ENCODE assay signal across 24 cellular contexts in the genomic region with DNA sequence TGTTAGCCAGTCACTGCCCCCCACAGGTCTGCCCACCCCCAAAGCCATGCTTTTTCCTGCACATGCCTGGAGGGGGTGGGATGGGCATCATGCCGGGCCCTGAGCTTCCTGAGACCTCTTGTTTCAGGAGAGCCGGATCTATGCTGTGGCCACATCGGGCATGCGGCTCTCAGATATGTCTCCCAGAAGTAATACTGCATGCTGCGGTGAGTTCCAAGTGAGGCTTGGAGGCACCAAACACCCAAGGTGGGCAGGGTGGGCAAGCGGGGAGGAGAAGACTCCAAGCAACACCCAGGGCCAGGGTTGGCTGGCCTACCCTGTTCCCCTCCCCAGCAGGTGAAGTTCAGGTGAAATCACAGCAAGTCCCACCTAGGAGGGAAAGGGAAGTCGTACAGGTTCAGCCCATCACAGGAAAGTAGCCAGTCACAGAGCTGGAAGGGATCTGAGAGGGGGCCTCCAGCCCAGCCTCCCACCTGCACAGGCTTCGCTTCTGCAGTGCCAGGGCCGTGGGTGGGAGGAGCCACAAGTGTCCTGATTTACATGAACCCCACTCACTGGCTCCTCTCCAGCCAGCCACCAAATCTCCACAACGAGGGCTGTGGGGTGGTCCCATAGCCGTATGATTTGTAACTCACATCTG. TPM values are rescaled to one million over a fixed set of nuclear protein-coding genes. Genes with fewer than 3 reads are reported as not detected.
DNase-seq lines count a peak whose midpoint lies in the region; ATAC-seq and TF ChIP-seq lines count a peak whose summit lies in the region.
"Had no signal": no experiment of that assay in that cellular context is flagged by ENCODE, and none has a peak within 500 bp of the region (broad histone marks: within the 10 kb centered on the region; RNA-seq: fewer than 3 reads in every experiment).

No MANE protein-coding gene starts in this region.

- no peaks in the 10 kb centered on the region for H3K9me2 ChIP-seq in GM23338 (ENCODE audit: insufficient read depth)

- no peaks in the 10 kb centered on the region for H3K79me1 ChIP-seq in neuronal stem cell (ENCODE audit: low read depth, low read length)

- H3K18ac ChIP-seq in neuronal stem cell (ENCODE audit: low read length), result no peak overlapping the region

- no peak overlapping the region for H2AK5ac ChIP-seq in neuronal stem cell (ENCODE audit: low read depth, low read length)

- H3K27ac Mint-ChIP-seq in GM23338, result no peak overlapping the region
- H3K27ac Mint-ChIP-seq: CD4-positive, alpha-beta T cell; naive thymus-derived CD4-positive, alpha-beta T cell; T-helper 1 cell treated with Interleukin-12 subunit alpha and Interleukin-12 subunit beta and Interleukin-4 antibody, amounts not matched to agents 30 μg/mL and 1 μg/mL, for 36 hours had no signal

- no peak overlapping the region for H4K91ac ChIP-seq in neuronal stem cell (ENCODE audit: low read depth, low read length, poor library complexity)

- peak overlapping the region; percentile 49 for H2BK120ac ChIP-seq in neuronal stem cell (ENCODE audit: low read depth, low read length)

- H3K4me1 ChIP-seq in GM23338 (ENCODE audit: insufficient read depth) (no peaks in the 10 kb centered on the region), neuronal stem cell (ENCODE audit: control insufficient read depth in 2 of 2, insufficient read depth in 1 of 2, low read depth in 1 of 2, low read length in 2 of 2) (peaks cover 0 to 7% of the 10 kb centered on the region in 2 donors)

- ATAC-seq in GM23338, result peak; percentile 76
- ATAC-seq in HG02571 (IDR thresholded peaks at IDR 0.05; ENCODE audit: unreplicated experiment), result no peak
- ATAC-seq: naive thymus-derived CD4-positive, alpha-beta T cell; PC-3; right cardiac atrium had no signal

- H3K36me3 ChIP-seq in GM23338 (ENCODE audit: insufficient read depth), result no peaks in the 10 kb centered on the region
- no peaks in the 10 kb centered on the region for H3K36me3 ChIP-seq in neuronal stem cell (replicated peaks in 1 of 2; ENCODE audit: control insufficient read depth in 2 of 2, insufficient read depth in 2 of 2, low read length in 2 of 2)
- H3K36me3 ChIP-seq: ovary, SJCRH30 had no signal

- no peak overlapping the region for H2BK5ac ChIP-seq in neuronal stem cell (ENCODE audit: low read length)

- H3K4me2 ChIP-seq in GM23338 (no peak overlapping the region), neuronal stem cell (ENCODE audit: insufficient read depth, low read length, poor library complexity, severe bottlenecking) (no peak overlapping the region)

- H3K14ac ChIP-seq in neuronal stem cell (ENCODE audit: low read length), result no peak overlapping the region

- H3K79me2 ChIP-seq in GM23338 (replicated peaks; ENCODE audit: insufficient read depth), result no peaks in the 10 kb centered on the region

- no peaks in the 10 kb centered on the region for H3K9me3 ChIP-seq in neuronal stem cell (replicated peaks in 1 of 2; ENCODE audit: control insufficient read depth in 2 of 2, insufficient read depth in 1 of 2, low read depth in 1 of 2, low read length in 2 of 2)
- H3K9me3 ChIP-seq: ovary, SJCRH30 had no signal

- H3K4ac ChIP-seq in neuronal stem cell (ENCODE audit: low read length), result no peak overlapping the region

- DNase-seq in GM23338 (ENCODE audit: low spot score), result peak; percentile 23
- peak; percentile 24 for DNase-seq in NB4 (ENCODE audit: low read depth)
- no peak for DNase-seq in caudate nucleus (lab: John Stamatoyannopoulos, UW)
- no peak for DNase-seq in neuronal stem cell (ENCODE audit: low spot score)
- DNase-seq in inferior parietal cortex (ENCODE audit: extremely low spot score), result no peak
- no peak for DNase-seq in HK-2 (ENCODE audit: unreplicated experiment)
- DNase-seq: activated CD4-positive, alpha-beta T cell treated with anti-CD3 and anti-CD28 coated beads, Interleukin-2, amount 50 U/mL, for 48 hours; activated gamma-delta T cell; CD4-positive, alpha-beta T cell; foreskin melanocyte; hippocampal formation; Kasumi-1; mesendoderm; naive thymus-derived CD4-positive, alpha-beta T cell; NCI-H1105 treated with DMSO at 0.1 percent for 48 hours; NCI-H2081 treated with DMSO at 0.1 percent for 48 hours; NCI-H774; ovary; PC-3; right cardiac atrium; stimulated activated CD4-positive, alpha-beta T cell treated with anti-CD3 and anti-CD28 coated beads, Interleukin-15, amount 100 ng/mL, for 24 hours had no signal

- TF ChIP-seq CTCF in GM23338 (conservative IDR thresholded peaks at IDR 0.05; ENCODE audit: low read depth in 2 of 2), result no peak
- TF ChIP-seq CTCF in NB4 (IDR thresholded peaks at IDR 0.05; ENCODE audit: low read depth, low read length), result no peak

- peaks cover 18% of the 10 kb centered on the region for H3K4me1 Mint-ChIP-seq in GM23338

- H4K20me1 ChIP-seq in GM23338 (replicated peaks; ENCODE audit: insufficient read depth), result no peaks in the 10 kb centered on the region

- H3K27me3 ChIP-seq in GM23338 (ENCODE audit: insufficient read depth), result no peaks in the 10 kb centered on the region
- no peaks in the 10 kb centered on the region for H3K27me3 ChIP-seq in neuronal stem cell (ENCODE audit: control insufficient read depth in 3 of 3, insufficient read depth in 3 of 3, low read depth in 1 of 3, low read length in 3 of 3)
- H3K27me3 ChIP-seq: ovary, SJCRH30 had no signal

- no peaks in the 10 kb centered on the region for H3K27me3 Mint-ChIP-seq in GM23338 (ENCODE audit: insufficient read depth, low read depth, poor library complexity)
- H3K27me3 Mint-ChIP-seq: CD4-positive, alpha-beta T cell had no signal

- WGBS in neuronal stem cell (ENCODE audit: extremely low coverage in 2 of 2, insufficient read length in 2 of 2, insufficient replicate concordance in 1 of 2), 2 donors, result no CpG with 5 or more reads among the region's 11 CpGs

- H3F3A ChIP-seq in GM23338 (replicated peaks; ENCODE audit: low read depth), result no peaks in the 10 kb centered on the region

- H3K4me3 ChIP-seq in GM23338 (no peak overlapping the region), NB4 (ENCODE audit: low read depth, low read length) (no peak overlapping the region), neuronal stem cell (ENCODE audit: low read length in 2 of 2) (no peak overlapping the region)
- H3K4me3 ChIP-seq: ovary, SJCRH30 had no signal

- H4K8ac ChIP-seq in neuronal stem cell (ENCODE audit: low read depth, low read length), result no peak overlapping the region

- H3K27ac ChIP-seq in GM23338 (ENCODE audit: low read depth) (no peak overlapping the region), caudate nucleus (ENCODE audit: low read depth, low read length) (peak overlapping the region; percentile 29), neuronal stem cell (replicated peaks; ENCODE audit: low read length) (no peak overlapping the region)
- H3K27ac ChIP-seq: ovary, SJCRH30 had no signal

- no peak overlapping the region for H2AFZ ChIP-seq in GM23338
- H2AFZ ChIP-seq in neuronal stem cell (ENCODE audit: low read length), result no peak overlapping the region

- H3K9ac ChIP-seq in neuronal stem cell (ENCODE audit: low read depth, low read length, poor library complexity), result no peak overlapping the region

- no peaks in the 10 kb centered on the region for H3K9me3 Mint-ChIP-seq in GM23338
- H3K9me3 Mint-ChIP-seq: CD4-positive, alpha-beta T cell; naive thymus-derived CD4-positive, alpha-beta T cell; T-helper 1 cell treated with Interleukin-12 subunit alpha and Interleukin-12 subunit beta and Interleukin-4 antibody, amounts not matched to agents 30 μg/mL and 1 μg/mL, for 36 hours had no signal

- no peak for TF ChIP-seq POLR2A in NB4 (IDR thresholded peaks at IDR 0.05; ENCODE audit: extremely low read depth, insufficient read length)

- H2BK12ac ChIP-seq in neuronal stem cell (ENCODE audit: low read length), result no peak overlapping the region

- H3K4me3 Mint-ChIP-seq in GM23338, result no peak overlapping the region
- H3K4me3 Mint-ChIP-seq: CD4-positive, alpha-beta T cell; naive thymus-derived CD4-positive, alpha-beta T cell; T-helper 1 cell treated with Interleukin-12 subunit alpha and Interleukin-12 subunit beta and Interleukin-4 antibody, amounts not matched to agents 30 μg/mL and 1 μg/mL, for 36 hours had no signal

- H2BK15ac ChIP-seq in neuronal stem cell (ENCODE audit: low read length), result no peak overlapping the region

- H3K36me3 Mint-ChIP-seq in GM23338 (ENCODE audit: low read depth), result peaks cover 5% of the 10 kb centered on the region; the same call in 2 of the 3 replicates
- H3K36me3 Mint-ChIP-seq: naive thymus-derived CD4-positive, alpha-beta T cell had no signal

- no peak overlapping the region for H3K23ac ChIP-seq in neuronal stem cell (ENCODE audit: low read depth, low read length, poor library complexity)

RNA-seq across cellular contexts. Expression of gene PIGH, which starts 30.9 kb away (rescaled TPM):
- 6.1 and 8.7 TPM in 2 replicates for total RNA-seq in GM23338 (2014; rRNA removed; shearing (Covaris generic))
- polyA plus RNA-seq in GM23338 (2016; fragmentation: Nextera tagmentation; extraction: Ambion mirVana), result 8.2 and 9.3 TPM in 2 replicates
- polyA plus RNA-seq in neuronal stem cell (2013, experiment 1 of 2), result 9.3 TPM
- polyA plus RNA-seq in neuronal stem cell (2013, experiment 2 of 2), result 9.9 TPM

RNA-seq across cellular contexts. Expression of gene PLEKHH1, which starts 36.0 kb away (rescaled TPM):
- total RNA-seq in GM23338 (2014; rRNA removed; shearing (Covaris generic)), result 30.6 and 33.9 TPM in 2 replicates
- polyA plus RNA-seq in GM23338 (2016; fragmentation: Nextera tagmentation; extraction: Ambion mirVana), result 14.7 and 15.4 TPM in 2 replicates
- 7.7 TPM for polyA plus RNA-seq in neuronal stem cell (2013, experiment 1 of 2)
- 8.2 TPM for polyA plus RNA-seq in neuronal stem cell (2013, experiment 2 of 2)
- polyA plus RNA-seq: naive thymus-derived CD4-positive, alpha-beta T cell had no signal

RNA-seq across cellular contexts. Expression of gene ARG2, which starts 50.6 kb away (rescaled TPM):
- total RNA-seq in GM23338 (2014; rRNA removed; shearing (Covaris generic)), result 67.2 and 69.4 TPM in 2 replicates
- 38.6 and 42.7 TPM in 2 replicates for polyA plus RNA-seq in GM23338 (2016; fragmentation: Nextera tagmentation; extraction: Ambion mirVana)
- 49.2 TPM for polyA plus RNA-seq in neuronal stem cell (2013, experiment 1 of 2)
- 50.1 TPM for polyA plus RNA-seq in neuronal stem cell (2013, experiment 2 of 2)

Comparison
In these comparisons a context has a peak if more than half of its experiments do, and no peak if none do; other contexts are left out.
1. DNase-seq: peak in GM23338 (single experiment) and NB4 (single experiment); none in caudate nucleus (0 of 61), neuronal stem cell (single experiment), inferior parietal cortex (single experiment) and HK-2 (single experiment).